13 cellular contexts compared by ENCODE assay signal in genomic region chr15:70284438-70285214, GRCh38.
DNase-seq lines count a peak whose midpoint lies in the region; ATAC-seq and TF ChIP-seq lines count a peak whose summit lies in the region.
"Had no signal": no experiment of that assay in that cellular context is flagged by ENCODE, and none has a peak within 500 bp of the region (broad histone marks: within the 10 kb centered on the region; RNA-seq: fewer than 3 reads in every experiment).

No MANE protein-coding gene starts in this region.

- no peaks in the 10 kb centered on the region for H3K27me3 ChIP-seq in BE2C

- no peak for ATAC-seq in GM19395 (IDR thresholded peaks at IDR 0.05; ENCODE audit: unreplicated experiment)
- ATAC-seq in HG03108 (IDR thresholded peaks at IDR 0.05; ENCODE audit: unreplicated experiment): no peak

- H3K27ac ChIP-seq in HEK293 (ENCODE audit: extremely low read depth, low read depth, low read length): no peak overlapping the region
- H3K27ac ChIP-seq: HL-60, prostate gland had no signal

- POLR2A ChIA-PET in HEK293 (lab: Yijun Ruan, JAX): no interaction called here

- H3K36me3 ChIP-seq in BE2C (no peaks in the 10 kb centered on the region), HEK293 (ENCODE audit: control insufficient read depth in 2 of 2, insufficient read depth in 1 of 2, low read length in 2 of 2) (no peaks in the 10 kb centered on the region)
- H3K36me3 ChIP-seq: prostate gland had no signal

- peak; percentile 57 for DNase-seq in BE2C
- DNase-seq in SK-N-DZ (ENCODE audit: low spot score): peak; percentile 53
- peak; percentile 88 for DNase-seq in kidney tubule cell (ENCODE audit: low spot score)
- DNase-seq in NCI-H1436 treated with DMSO at 0.1 percent for 48 hours (lab: John Stamatoyannopoulos, UW): no peak
- no peak for DNase-seq in GM10266 (ENCODE audit: extremely low spot score)
- DNase-seq: OCI-M1; stimulated activated CD4-positive, alpha-beta T cell treated with anti-CD3 and anti-CD28 coated beads, Interleukin-4, amount 100 ng/mL, for 24 hours; T1000 had no signal

- H3K9me3 ChIP-seq in BE2C (no peaks in the 10 kb centered on the region), HEK293 (ENCODE audit: control insufficient read depth, insufficient read depth, low read depth, low read length) (no peaks in the 10 kb centered on the region)
- H3K9me3 ChIP-seq: prostate gland had no signal

- H3K4me1 ChIP-seq in BE2C (peaks cover 27% of the 10 kb centered on the region), HEK293 (ENCODE audit: control insufficient read depth, insufficient read depth, low read length) (0 out of 2 replicates have a peak, but pooled peaks cover 3% of the 10 kb centered on the region)
- H3K4me1 ChIP-seq: prostate gland had no signal

- CTCF ChIA-PET in HEK293 (lab: Yijun Ruan, JAX): interaction anchor here (0.8 to 1.2 kb wide), 2 partner anchors 182 to 184 kb away, joined by 3 read pairs; no protein-coding TSS in a partner anchor

- H3K4me3 ChIP-seq in BE2C (ENCODE audit: low read depth, low read length) (no peak overlapping the region), HEK293 (ENCODE audit: low read depth, low read length) (no peak overlapping the region)
- H3K4me3 ChIP-seq: prostate gland had no signal

- TF ChIP-seq CTCF in BE2C (IDR thresholded peaks at IDR 0.05; ENCODE audit: low read depth, low read length): no peak
- no peak for TF ChIP-seq CTCF in HEK293 (tag by site-specific recombination; IDR thresholded peaks at IDR 0.05)
- no peak for TF ChIP-seq CTCF in GM10266 (IDR thresholded peaks at IDR 0.05; ENCODE audit: control insufficient read depth, insufficient read depth, low read depth, missing control alignments)

TF ChIP-seq in HEK293, 187 proteins besides CTCF, POLR2A, EP300 and RAD21:
- TF ChIP-seq, protein P1, sequence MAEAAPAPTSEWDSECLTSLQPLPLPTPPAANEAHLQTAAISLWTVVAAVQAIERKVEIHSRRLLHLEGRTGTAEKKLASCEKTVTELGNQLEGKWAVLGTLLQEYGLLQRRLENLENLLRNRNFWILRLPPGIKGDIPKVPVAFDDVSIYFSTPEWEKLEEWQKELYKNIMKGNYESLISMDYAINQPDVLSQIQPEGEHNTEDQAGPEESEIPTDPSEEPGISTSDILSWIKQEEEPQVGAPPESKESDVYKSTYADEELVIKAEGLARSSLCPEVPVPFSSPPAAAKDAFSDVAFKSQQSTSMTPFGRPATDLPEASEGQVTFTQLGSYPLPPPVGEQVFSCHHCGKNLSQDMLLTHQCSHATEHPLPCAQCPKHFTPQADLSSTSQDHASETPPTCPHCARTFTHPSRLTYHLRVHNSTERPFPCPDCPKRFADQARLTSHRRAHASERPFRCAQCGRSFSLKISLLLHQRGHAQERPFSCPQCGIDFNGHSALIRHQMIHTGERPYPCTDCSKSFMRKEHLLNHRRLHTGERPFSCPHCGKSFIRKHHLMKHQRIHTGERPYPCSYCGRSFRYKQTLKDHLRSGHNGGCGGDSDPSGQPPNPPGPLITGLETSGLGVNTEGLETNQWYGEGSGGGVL (tag by site-specific recombination; IDR thresholded peaks at IDR 0.05): 0 out of 2 replicates have a peak, but pooled peaks have one; percentile 9
- TF ChIP-seq ZSCAN4 (tag by site-specific recombination; IDR thresholded peaks at IDR 0.05) (peak; percentile 37; the same call in 1 of the 2 replicates), ZNF549 (tag by site-specific recombination; IDR thresholded peaks at IDR 0.05) (no peak)

Comparison
In these comparisons a context has a peak if more than half of its experiments do, and no peak if none do; other contexts are left out.
1. DNase-seq: peak in BE2C (single experiment), SK-N-DZ (single experiment) and kidney tubule cell (single experiment); none in NCI-H1436 treated with DMSO at 0.1 percent for 48 hours (single experiment) and GM10266 (single experiment).